Comparison of ENCODE assay signal across 9 cellular contexts in genomic region chr1:209490013-209490412, GRCh38.
DNase-seq lines count a peak whose midpoint lies in the region; ATAC-seq, FAIRE-seq and TF ChIP-seq lines count a peak whose summit lies in the region.
"Had no signal": no experiment of that assay in that cellular context is flagged by ENCODE, and none has a peak within 500 bp of the region (broad histone marks: within the 10 kb centered on the region; RNA-seq: fewer than 3 reads in every experiment).

No MANE protein-coding gene starts in this region.

- no peak overlapping the region for H2BK15ac ChIP-seq in H1 (ENCODE audit: low read length)

- no peak overlapping the region for H2AK5ac ChIP-seq in H1 (ENCODE audit: low read depth, low read length)

- H3K27me3 ChIP-seq in GM23338 (ENCODE audit: insufficient read depth) (no peaks in the 10 kb centered on the region), H1 (replicated peaks in 1 of 4; ENCODE audit: control insufficient read depth in 3 of 4, extremely low read depth in 1 of 4, insufficient read depth in 3 of 4, low read length in 3 of 4) (peaks cover 0 to 1% (median 0%) of the 10 kb centered on the region in 4 experiments; a peak in 1 of 7 replicates), osteoblast (ENCODE audit: insufficient read depth, low read length) (peaks cover 6% of the 10 kb centered on the region)

- peak; percentile 46; the same call in 2 of the 3 replicates for ATAC-seq in GM23338
- ATAC-seq in activated naive CD4-positive, alpha-beta T cell treated with anti-CD3 and anti-CD28 coated beads, Interleukin-2, amount 50 U/mL, for 72 hours = no peak
- no peak for ATAC-seq in HG03378 (IDR thresholded peaks at IDR 0.05; ENCODE audit: unreplicated experiment)
- ATAC-seq: left ventricle myocardium superior had no signal

- H4K91ac ChIP-seq in H1 (replicated peaks; ENCODE audit: insufficient read length, low read length) = no peak overlapping the region

- no peaks in the 10 kb centered on the region for H3K79me1 ChIP-seq in H1 (ENCODE audit: low read depth, low read length)

- H3K4me2 ChIP-seq in GM23338 (no peak overlapping the region), H1 (ENCODE audit: insufficient read depth in 1 of 2, low read depth in 2 of 2, low read length in 2 of 2) (no peak overlapping the region), osteoblast (ENCODE audit: insufficient read depth, low read length) (no peak overlapping the region)

- CTCF ChIA-PET in H1 (lab: Charles Lee; ENCODE audit: partially characterized antibody) = interaction anchor here (0.6 to 8.0 kb wide), 42 partner anchors 8 to 959 kb away, joined by 3 to 63 read pairs (median 4); no protein-coding TSS in a partner anchor

- no peak overlapping the region for H3K4ac ChIP-seq in H1 (replicated peaks; ENCODE audit: insufficient read length, low read depth, low read length)

- no peak overlapping the region for H3K27ac Mint-ChIP-seq in GM23338
- H3K27ac Mint-ChIP-seq in activated naive CD4-positive, alpha-beta T cell treated with anti-CD3 and anti-CD28 coated beads, Interleukin-2, amount 50 U/mL, for 72 hours = no peak overlapping the region

- H3K4me3 Mint-ChIP-seq in GM23338 = no peak overlapping the region

- 0 out of 2 replicates have a peak, but pooled peaks cover 7% of the 10 kb centered on the region for H3K4me1 ChIP-seq in GM23338 (ENCODE audit: insufficient read depth)
- no peaks in the 10 kb centered on the region; a peak in 1 of 7 replicates for H3K4me1 ChIP-seq in H1 (replicated peaks in 1 of 4; ENCODE audit: control insufficient read depth in 3 of 4, insufficient read depth in 4 of 4, low read length in 3 of 4)
- H3K4me1 ChIP-seq in osteoblast (ENCODE audit: insufficient read depth, low read length) = peaks cover 5% of the 10 kb centered on the region

- no peak overlapping the region for H2BK5ac ChIP-seq in H1 (ENCODE audit: low read depth, low read length)

- peaks cover 1% of the 10 kb centered on the region; the same call in 1 of the 3 replicates for H3K9me3 Mint-ChIP-seq in GM23338
- H3K9me3 Mint-ChIP-seq in activated naive CD4-positive, alpha-beta T cell treated with anti-CD3 and anti-CD28 coated beads, Interleukin-2, amount 50 U/mL, for 72 hours = peaks cover under 1 to 5% of the 10 kb centered on the region in 2 donors

- no peak overlapping the region for H2BK20ac ChIP-seq in H1 (ENCODE audit: low read length)

- no peaks in the 10 kb centered on the region for H3K27me3 Mint-ChIP-seq in GM23338 (ENCODE audit: insufficient read depth, low read depth, poor library complexity)

- H3K4me1 Mint-ChIP-seq in GM23338 = peaks cover 15% of the 10 kb centered on the region

- H2AFZ ChIP-seq in GM23338 (no peak overlapping the region), H1 (ENCODE audit: low read length) (no peak overlapping the region), osteoblast (ENCODE audit: low read length) (no peak overlapping the region)

- no peaks in the 10 kb centered on the region for H3K36me3 Mint-ChIP-seq in GM23338 (ENCODE audit: low read depth)
- H3K36me3 Mint-ChIP-seq in activated naive CD4-positive, alpha-beta T cell treated with anti-CD3 and anti-CD28 coated beads, Interleukin-2, amount 50 U/mL, for 72 hours = peaks cover 0 to 2% of the 10 kb centered on the region in 2 donors

- no peak for TF ChIP-seq EP300 in H1 (IDR thresholded peaks at IDR 0.05; ENCODE audit: borderline replicate concordance in 1 of 2, low read depth in 2 of 2, low read length in 2 of 2)

- H3K36me3 ChIP-seq in GM23338 (ENCODE audit: insufficient read depth) (no peaks in the 10 kb centered on the region), H1 (ENCODE audit: control insufficient read depth in 2 of 4, insufficient read depth in 4 of 4, low read length in 3 of 4) (no peaks in the 10 kb centered on the region), osteoblast (ENCODE audit: insufficient read depth, low read length) (no peaks in the 10 kb centered on the region)

- H3K27ac ChIP-seq in GM23338 (ENCODE audit: low read depth) = no peak overlapping the region
- H3K27ac ChIP-seq in H1 (ENCODE audit: low read depth, low read length) = no peak overlapping the region
- H3K27ac ChIP-seq in osteoblast (ENCODE audit: low read depth, low read length) = no peak overlapping the region

- no peak overlapping the region for H3K9ac ChIP-seq in H1 (replicated peaks in 1 of 4; ENCODE audit: extremely low read depth in 1 of 4, low read depth in 3 of 4, low read length in 3 of 4)

- no peak overlapping the region for H2BK120ac ChIP-seq in H1 (replicated peaks; ENCODE audit: low read depth, low read length)

- H3K4me3 ChIP-seq in GM23338 (no peak overlapping the region), H1 (ENCODE audit: extremely low read depth in 1 of 4, insufficient read depth in 2 of 4, low read depth in 3 of 4, low read length in 4 of 4) (no peak overlapping the region), osteoblast (ENCODE audit: insufficient read depth, low read length) (no peak overlapping the region)

- WGBS in H1 (ENCODE audit: extremely low coverage in 1 of 2, insufficient coverage in 1 of 2, insufficient read length in 1 of 2, insufficient replicate concordance in 2 of 2, low coverage in 1 of 2, low lambda C conversion rate in 2 of 2, missing lambda C conversion rate in 1 of 2), 2 experiments = 64% methylated on average over 3 of the region's 3 CpGs; no CpG with 5 or more reads in 1 of the 2 experiments

- no peaks in the 10 kb centered on the region for H3K9me2 ChIP-seq in GM23338 (ENCODE audit: insufficient read depth)

- H4K8ac ChIP-seq in H1 (ENCODE audit: extremely low read depth, insufficient read depth, low read length) = no peak overlapping the region

- H3K23me2 ChIP-seq in H1 (ENCODE audit: low read depth, low read length) = no peaks in the 10 kb centered on the region

- no peak for TF ChIP-seq POLR2A in H1 (IDR thresholded peaks at IDR 0.05; ENCODE audit: control extremely low read depth in 1 of 2, low read depth in 2 of 2, low read length in 2 of 2)

- FAIRE-seq in H1 (lab: Jason Lieb, UNC) = peak; percentile 65

- no peaks in the 10 kb centered on the region; a peak in 1 of 4 replicates for H3K9me3 ChIP-seq in H1 (ENCODE audit: insufficient read depth in 2 of 2, low read depth in 1 of 2, low read length in 1 of 2)
- H3K9me3 ChIP-seq in osteoblast (ENCODE audit: low read depth, low read length) = no peaks in the 10 kb centered on the region

- no peaks in the 10 kb centered on the region for H3F3A ChIP-seq in GM23338 (replicated peaks; ENCODE audit: low read depth)

- TF ChIP-seq CTCF in GM23338 (conservative IDR thresholded peaks at IDR 0.05; ENCODE audit: low read depth in 2 of 2) (peak; percentile 62 to 66), H1 (IDR thresholded peaks at IDR 0.05; ENCODE audit: control extremely low read depth in 1 of 3, insufficient read depth in 1 of 3, low read depth in 1 of 3, low read length in 3 of 3) (peak in 2 of 3 experiments; percentile 25 to 50; a peak in 2 of 4 replicates), osteoblast (IDR thresholded peaks at IDR 0.05; ENCODE audit: extremely low read depth, low read depth, low read length) (peak; percentile 61)

- POLR2A ChIA-PET in H1 (lab: Charles Lee; ENCODE audit: partially characterized antibody) = no interaction called here

- no peak overlapping the region for H3K14ac ChIP-seq in H1 (ENCODE audit: insufficient read length)

- H2BK12ac ChIP-seq in H1 (ENCODE audit: low read depth, low read length) = no peak overlapping the region

- peak; percentile 71 to 78 for TF ChIP-seq RAD21 in H1 (IDR thresholded peaks at IDR 0.05 in 1 of 2, conservative IDR thresholded peaks at IDR 0.05 in 1 of 2; ENCODE audit: low read depth in 2 of 2, low read length in 2 of 2)

- H3K56ac ChIP-seq in H1 (replicated peaks; ENCODE audit: insufficient read length, low read depth, low read length) = no peak overlapping the region

- no peak overlapping the region for H3K23ac ChIP-seq in H1 (ENCODE audit: insufficient read length)

- H4K20me1 ChIP-seq in GM23338 (replicated peaks; ENCODE audit: insufficient read depth) = no peaks in the 10 kb centered on the region
- H4K20me1 ChIP-seq in H1 (replicated peaks in 1 of 2; ENCODE audit: control insufficient read depth in 1 of 2, insufficient read depth in 2 of 2, low read length in 2 of 2) = no peaks in the 10 kb centered on the region
- H4K20me1 ChIP-seq in osteoblast (ENCODE audit: insufficient read depth, low read length) = no peaks in the 10 kb centered on the region

- no peak overlapping the region for H3K18ac ChIP-seq in H1 (ENCODE audit: extremely low read depth, low read length)

- DNase-seq in GM23338 (ENCODE audit: low spot score) = peak; percentile 60
- DNase-seq in NCI-H446 treated with DMSO at 0.1 percent for 48 hours (lab: John Stamatoyannopoulos, UW) = peak; percentile 78
- DNase-seq in H1 (ENCODE audit: low read depth in 1 of 2, low spot score in 2 of 2) = no peak
- peak; percentile 45 for DNase-seq in osteoblast (ENCODE audit: insufficient read length, low spot score, missing footprints)
- DNase-seq in activated naive CD4-positive, alpha-beta T cell treated with anti-CD3 and anti-CD28 coated beads, Interleukin-2, amount 50 U/mL, for 72 hours (ENCODE audit: low spot score in 2 of 2) = no peak
- DNase-seq in effector CD4-positive, alpha-beta T cell = no peak
- DNase-seq: aorta, left ventricle myocardium superior had no signal

- H4K5ac ChIP-seq in H1 (ENCODE audit: insufficient read length, low read depth, low read length) = no peak overlapping the region

- H3K79me2 ChIP-seq in GM23338 (replicated peaks; ENCODE audit: insufficient read depth) = no peaks in the 10 kb centered on the region
- no peaks in the 10 kb centered on the region for H3K79me2 ChIP-seq in H1 (ENCODE audit: control insufficient read depth in 1 of 2, insufficient read depth in 2 of 2, low read length in 2 of 2)
- no peaks in the 10 kb centered on the region for H3K79me2 ChIP-seq in osteoblast (ENCODE audit: insufficient read depth, low read length)

TF ChIP-seq in H1, 55 proteins besides CTCF, POLR2A, EP300 and RAD21 (continues in another document):
- TF ChIP-seq CBX5 (IDR thresholded peaks at IDR 0.05; ENCODE audit: low read depth, low read length) (no peak), PHF8 (conservative IDR thresholded peaks at IDR 0.05; ENCODE audit: low read depth, low read length) (no peak), TBP (IDR thresholded peaks at IDR 0.05; ENCODE audit: low read depth, low read length) (no peak), SP4 (IDR thresholded peaks at IDR 0.05; ENCODE audit: low read length) (no peak), SUZ12 (IDR thresholded peaks at IDR 0.05; ENCODE audit: low read length) (no peak), TAF1 (IDR thresholded peaks at IDR 0.05; ENCODE audit: low read depth, low read length) (no peak), EZH2 (IDR thresholded peaks at IDR 0.05; ENCODE audit: low read depth, low read length, severe bottlenecking) (no peak), POU5F1 (IDR thresholded peaks at IDR 0.05; ENCODE audit: low read depth, low read length) (no peak), CEBPB (IDR thresholded peaks at IDR 0.05; ENCODE audit: low read depth, low read length) (no peak), KDM1A (IDR thresholded peaks at IDR 0.05; ENCODE audit: borderline replicate concordance, low read length) (no peak), JUN (IDR thresholded peaks at IDR 0.05; ENCODE audit: low read depth, low read length) (no peak), SIX5 (IDR thresholded peaks at IDR 0.05; ENCODE audit: low read depth, low read length) (no peak), TEAD4 (IDR thresholded peaks at IDR 0.05; ENCODE audit: low read depth, low read length) (no peak)

Comparison
In these comparisons a context has a peak if more than half of its experiments do, and no peak if none do; other contexts are left out.
1. DNase-seq: peak in GM23338 (single experiment), NCI-H446 treated with DMSO at 0.1 percent for 48 hours (single experiment) and osteoblast (single experiment); none in H1 (0 of 2), activated naive CD4-positive, alpha-beta T cell treated with anti-CD3 and anti-CD28 coated beads, Interleukin-2, amount 50 U/mL, for 72 hours (0 of 2) and effector CD4-positive, alpha-beta T cell (single experiment).
2. Peak in every context shown above with its lines, with median percentiles within 50 percentile points of each other: CTCF ChIP-seq.